Comparison of ENCODE assay signal across 1 cellular context in genomic region chr17:50200447-50201225, GRCh38.
TF ChIP-seq lines count a peak whose summit lies in the region.

No MANE protein-coding gene starts in this region.

TF ChIP-seq in H1, 55 proteins besides CTCF, POLR2A, EP300 and RAD21 (continued from another document):
- TF ChIP-seq CREB1 (IDR thresholded peaks at IDR 0.05) (0 out of 2 replicates have a peak, but pooled peaks have one; percentile 8), ATF3 (IDR thresholded peaks at IDR 0.05; ENCODE audit: insufficient read depth, low read depth, low read length) (0 out of 2 replicates have a peak, but pooled peaks have one; percentile 4), JUND (IDR thresholded peaks at IDR 0.05; ENCODE audit: low read length) (peak; percentile 46; the same call in 1 of the 2 replicates), CHD7 (IDR thresholded peaks at IDR 0.05; ENCODE audit: insufficient replicate concordance, low read length) (no peak), TEAD4 (IDR thresholded peaks at IDR 0.05; ENCODE audit: low read depth, low read length) (no peak)
